ENCODE assay signal across 18 cellular contexts in the genomic region with DNA sequence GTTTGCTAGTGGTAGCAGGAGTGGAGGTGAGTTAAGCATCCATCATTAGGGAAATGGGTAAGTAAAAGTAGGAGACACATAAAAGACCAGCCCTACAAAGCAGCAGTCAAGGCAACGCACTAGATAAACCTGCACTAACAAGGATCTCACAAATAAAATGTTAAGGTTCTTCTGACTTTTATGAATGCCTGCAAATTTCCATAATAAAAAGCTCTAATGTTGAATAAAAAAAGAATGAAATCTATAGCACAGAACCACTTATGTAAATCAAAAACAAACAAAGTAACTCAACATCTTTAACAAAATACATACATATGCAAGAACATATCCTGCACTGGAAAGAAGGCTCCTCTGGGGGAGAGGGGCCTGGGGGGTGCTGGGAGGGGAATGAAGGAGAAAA. TPM values are rescaled to one million over a fixed set of nuclear protein-coding genes. Genes with fewer than 3 reads are reported as not detected.
A peak's percentile ranks its signal among the peaks of the same experiment; 100 is the strongest.
DNase-seq lines count a peak whose midpoint lies in the region; ATAC-seq and TF ChIP-seq lines count a peak whose summit lies in the region.
"Had no signal": no experiment of that assay in that cellular context is flagged by ENCODE, and none has a peak within 500 bp of the region (broad histone marks: within the 10 kb centered on the region; RNA-seq: fewer than 3 reads in every experiment).

No MANE protein-coding gene starts in this region.

- DNase-seq in CD4-positive, CD25-positive, alpha-beta regulatory T cell = no peak
- DNase-seq in HAP-1 (ENCODE audit: low spot score in 2 of 2) (peak; percentile 68 to 96), memory B cell (ENCODE audit: low spot score in 2 of 2) (no peak), HT-29 (ENCODE audit: low spot score) (no peak), tibial nerve (ENCODE audit: low spot score in 2 of 2) (no peak), HUDEP-2 (lab: John Stamatoyannopoulos, UW; ENCODE audit: unreplicated experiment in 76 of 76) (no peak)
- DNase-seq in effector CD4-positive, alpha-beta T cell = no peak
- DNase-seq: activated CD8-positive, alpha-beta memory T cell treated with anti-CD3 and anti-CD28 coated beads, Interleukin-2, amount 10 ng/mL, durations not matched to agents 7 days and 5 days; activated naive CD4-positive, alpha-beta T cell treated with anti-CD3 and anti-CD28 coated beads, Interleukin-2, amount 50 U/mL, for 16 hours; DMS 273 treated with DMSO at 0.1 percent for 48 hours; KG1; left cardiac atrium; NCI-H1092 treated with DMSO at 0.1 percent for 48 hours; NCI-H524 treated with DMSO at 0.1 percent for 48 hours; SIG-M5; stimulated activated CD4-positive, alpha-beta T cell treated with anti-CD3 and anti-CD28 coated beads, Interleukin-1b, Interleukin-23, amount 100 ng/mL, for 48 hours; T-helper 2 cell had no signal

- H3K4me3 Mint-ChIP-seq in CD4-positive, CD25-positive, alpha-beta regulatory T cell = peak overlapping the region; percentile 60 to 99 (median 67)
- peak overlapping the region in 4 of 5 experiments; percentile 46 to 69 (median 60) for H3K4me3 Mint-ChIP-seq in brain
- H3K4me3 Mint-ChIP-seq in memory B cell = peak overlapping the region; percentile 27
- H3K4me3 Mint-ChIP-seq: activated CD8-positive, alpha-beta memory T cell treated with anti-CD3 and anti-CD28 coated beads, Interleukin-2, amount 10 ng/mL, durations not matched to agents 7 days and 5 days had no signal

- TF ChIP-seq EP300 in tibial nerve (IDR thresholded peaks at IDR 0.05) = no peak

- peak overlapping the region in 2 of 3 donors; percentile 23 to 31 for H3K27ac Mint-ChIP-seq in CD4-positive, CD25-positive, alpha-beta regulatory T cell
- peak overlapping the region in 3 of 5 experiments; percentile 37 to 69 (median 67) for H3K27ac Mint-ChIP-seq in brain
- peak overlapping the region; percentile 56 for H3K27ac Mint-ChIP-seq in memory B cell
- H3K27ac Mint-ChIP-seq: activated CD8-positive, alpha-beta memory T cell treated with anti-CD3 and anti-CD28 coated beads, Interleukin-2, amount 10 ng/mL, durations not matched to agents 7 days and 5 days had no signal

- TF ChIP-seq POLR2A in tibial nerve (IDR thresholded peaks at IDR 0.05) = no peak

- H3K27ac ChIP-seq in CD4-positive, CD25-positive, alpha-beta regulatory T cell (ENCODE audit: insufficient read depth, low read length, poor library complexity, severe bottlenecking) = no peak overlapping the region
- H3K27ac ChIP-seq in tibial nerve = no peak overlapping the region

- peak overlapping the region; percentile 23 for H3K4me3 ChIP-seq in CD4-positive, CD25-positive, alpha-beta regulatory T cell (ENCODE audit: low read depth, low read length)
- H3K4me3 ChIP-seq in HAP-1 = no peak overlapping the region
- no peak overlapping the region for H3K4me3 ChIP-seq in tibial nerve

- no peak for ATAC-seq in CD4-positive, CD25-positive, alpha-beta regulatory T cell (ENCODE audit: low read depth in 2 of 2)
- ATAC-seq in memory B cell (ENCODE audit: low read depth) = no peak
- ATAC-seq: activated CD8-positive, alpha-beta memory T cell treated with anti-CD3 and anti-CD28 coated beads, Interleukin-2, amount 10 ng/mL, durations not matched to agents 7 days and 5 days; left cardiac atrium had no signal

- H3K36me3 Mint-ChIP-seq in CD4-positive, CD25-positive, alpha-beta regulatory T cell = peaks cover 5% of the 10 kb centered on the region
- H3K36me3 Mint-ChIP-seq in brain (no peaks in the 10 kb centered on the region), memory B cell (no peaks in the 10 kb centered on the region)
- H3K36me3 Mint-ChIP-seq: activated CD8-positive, alpha-beta memory T cell treated with anti-CD3 and anti-CD28 coated beads, Interleukin-2, amount 10 ng/mL, durations not matched to agents 7 days and 5 days had no signal

- peaks cover 6% of the 10 kb centered on the region for H3K27me3 Mint-ChIP-seq in CD4-positive, CD25-positive, alpha-beta regulatory T cell
- peaks cover 4% of the 10 kb centered on the region for H3K27me3 Mint-ChIP-seq in brain
- H3K27me3 Mint-ChIP-seq in memory B cell = no peaks in the 10 kb centered on the region
- H3K27me3 Mint-ChIP-seq: activated CD8-positive, alpha-beta memory T cell treated with anti-CD3 and anti-CD28 coated beads, Interleukin-2, amount 10 ng/mL, durations not matched to agents 7 days and 5 days had no signal

- 85 to 100% methylated on average over 1 of the region's 1 CpG for WGBS in tibial nerve, 2 donors

- TF ChIP-seq CTCF in brain (conservative IDR thresholded peaks at IDR 0.05) (no peak), tibial nerve (IDR thresholded peaks at IDR 0.05) (no peak)

- H3K9me3 Mint-ChIP-seq in CD4-positive, CD25-positive, alpha-beta regulatory T cell = no peaks in the 10 kb centered on the region
- peaks cover 0 to 1% (median 0%) of the 10 kb centered on the region in 5 experiments for H3K9me3 Mint-ChIP-seq in brain
- no peaks in the 10 kb centered on the region for H3K9me3 Mint-ChIP-seq in memory B cell

- peaks cover 66% of the 10 kb centered on the region for H3K4me1 ChIP-seq in CD4-positive, CD25-positive, alpha-beta regulatory T cell (ENCODE audit: control insufficient read depth, insufficient read depth, low read length, poor library complexity, severe bottlenecking)
- peaks cover 21% of the 10 kb centered on the region for H3K4me1 ChIP-seq in HAP-1
- peaks cover 0 to 34% (median 20%) of the 10 kb centered on the region in 4 donors for H3K4me1 ChIP-seq in tibial nerve

- peaks cover 34 to 69% (median 51%) of the 10 kb centered on the region in 4 donors for H3K4me1 Mint-ChIP-seq in CD4-positive, CD25-positive, alpha-beta regulatory T cell
- peaks cover 53% of the 10 kb centered on the region for H3K4me1 Mint-ChIP-seq in brain
- H3K4me1 Mint-ChIP-seq in memory B cell = peaks cover 38% of the 10 kb centered on the region

- in situ Hi-C loops in HAP-1 (cut with MboI; ENCODE audit: low sequenced_read_pairs) = no loop called here

- H3K36me3 ChIP-seq in CD4-positive, CD25-positive, alpha-beta regulatory T cell (ENCODE audit: control insufficient read depth, insufficient read depth, low read length) = no peaks in the 10 kb centered on the region
- H3K36me3 ChIP-seq in HAP-1 (replicated peaks) (no peaks in the 10 kb centered on the region), tibial nerve (no peaks in the 10 kb centered on the region)

- H3K27me3 ChIP-seq in CD4-positive, CD25-positive, alpha-beta regulatory T cell (ENCODE audit: control insufficient read depth, insufficient read depth, low read length) = no peaks in the 10 kb centered on the region
- H3K27me3 ChIP-seq in HAP-1 (ENCODE audit: low read depth) (no peaks in the 10 kb centered on the region), tibial nerve (no peaks in the 10 kb centered on the region)

- H3K9me3 ChIP-seq in CD4-positive, CD25-positive, alpha-beta regulatory T cell (ENCODE audit: control insufficient read depth in 2 of 2, low read length in 2 of 2) = no peaks in the 10 kb centered on the region
- H3K9me3 ChIP-seq in HAP-1 = no peaks in the 10 kb centered on the region
- no peaks in the 10 kb centered on the region for H3K9me3 ChIP-seq in tibial nerve

RNA-seq across cellular contexts. Expression of a gene that starts 4.6 kb away (rescaled TPM):
- total RNA-seq in CD4-positive, CD25-positive, alpha-beta regulatory T cell = 241 TPM
- polyA plus RNA-seq in CD4-positive, CD25-positive, alpha-beta regulatory T cell = 10 to 100 TPM; 25.7 to 34.3 (median 31.4) TPM
- polyA plus RNA-seq in brain (ENCODE audit: insufficient read depth, low read depth, low replicate concordance) = 8.2 TPM
- total RNA-seq in HT-29 (2014; rRNA removed; shearing (Covaris generic)) = 13.0 and 23.2 TPM in 2 replicates
- 100 to 1,000 TPM; 107 to 234 (median 134) TPM for total RNA-seq in tibial nerve

Comparison
In these comparisons a context has a peak if more than half of its experiments do, and no peak if none do; other contexts are left out.
1. DNase-seq: peak in HAP-1 (2 of 2); none in CD4-positive, CD25-positive, alpha-beta regulatory T cell (0 of 3), memory B cell (0 of 2), HT-29 (single experiment), tibial nerve (0 of 2), HUDEP-2 (0 of 76) and effector CD4-positive, alpha-beta T cell (single experiment).
2. Peak in every context shown above with its lines, with median percentiles within 50 percentile points of each other: H3K27ac Mint-ChIP-seq and H3K4me3 Mint-ChIP-seq.